Comparison of ENCODE assay signal across 31 cellular contexts in the genomic region with DNA sequence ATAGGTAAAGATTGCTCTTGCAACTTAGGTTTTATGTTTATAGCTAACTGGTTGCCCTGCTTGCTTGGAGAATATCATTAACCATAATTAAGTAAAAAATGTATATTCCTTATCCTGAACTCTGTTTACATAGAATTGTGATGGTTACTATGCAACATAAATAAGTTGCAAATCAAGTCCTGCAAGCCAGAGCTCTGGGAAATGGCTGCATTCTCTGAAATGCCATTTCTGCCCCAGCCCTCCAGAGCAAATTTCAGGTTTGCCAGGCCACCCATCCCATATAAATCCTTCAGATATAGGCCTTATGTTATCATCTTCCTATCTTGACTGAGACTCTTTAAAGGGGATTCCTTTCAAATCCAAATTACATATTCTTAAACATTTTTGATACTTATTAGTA.
"Had no signal": no experiment of that assay in that cellular context is flagged by ENCODE, and none has a peak within 500 bp of the region (broad histone marks: within the 10 kb centered on the region; RNA-seq: fewer than 3 reads in every experiment).

No MANE protein-coding gene starts in this region.

- DNase-seq: activated CD4-positive, alpha-beta memory T cell treated with anti-CD3 and anti-CD28 coated beads for 36 hours; activated CD4-positive, alpha-beta T cell treated with anti-CD3 and anti-CD28 coated beads, Interleukin-2, amount 10 ng/mL, durations not matched to agents 24 days and 14 days; activated CD8-positive, alpha-beta memory T cell treated with anti-CD3 and anti-CD28 coated beads, Interleukin-2, amount 50 U/mL, for 48 hours; activated gamma-delta T cell treated with Interleukin-2 at 50 U/mL for 16 hours; activated naive CD8-positive, alpha-beta T cell treated with anti-CD3 and anti-CD28 coated beads, Interleukin-2, amount 50 U/mL, for 24 hours; activated T-cell treated with anti-CD3 and anti-CD28 coated beads, Interleukin-2, amount 50 U/mL, for 24 hours; amygdala; endodermal cell; kidney glomerular epithelial cell; left lung; lower lobe of right lung; mesendoderm; mucosa of descending colon; nephron progenitor cell; pancreas; retina; stimulated activated CD4-positive, alpha-beta T cell treated with anti-CD3 and anti-CD28 coated beads, Interleukin-4, amount 100 ng/mL, for 4 hours; stimulated activated CD8-positive, alpha-beta memory T cell treated with anti-CD3 and anti-CD28 coated beads, Interleukin-4, amount 100 ng/mL, for 48 hours; stimulated activated naive CD8-positive, alpha-beta T cell treated with anti-CD3 and anti-CD28 coated beads, Interleukin-15, amount 100 ng/mL, for 72 hours; substantia nigra; T-helper 17 cell; T1000; upper lobe of right lung; WERI-Rb-1 had no signal

- H3K4me1 ChIP-seq: esophagus muscularis mucosa, left lung, lower lobe of right lung, pancreas, prostate gland, upper lobe of right lung had no signal

- H3K27me3 ChIP-seq: esophagus muscularis mucosa, left lung, pancreas, upper lobe of right lung had no signal

- H3K4me3 ChIP-seq: esophagus muscularis mucosa, left lung, lower lobe of right lung, mucosa of descending colon, pancreas, prostate gland, skin epidermis, upper lobe of right lung had no signal

- H3K36me3 ChIP-seq: esophagus muscularis mucosa, left lung, lower lobe of right lung, pancreas, prostate gland, upper lobe of right lung, WERI-Rb-1 had no signal

- H3K9me3 ChIP-seq: esophagus muscularis mucosa, left lung, lower lobe of right lung, mucosa of descending colon, prostate gland, upper lobe of right lung had no signal

- H3K27ac ChIP-seq: esophagus muscularis mucosa, left lung, lower lobe of right lung, pancreas, prostate gland, skin epidermis, upper lobe of right lung, WERI-Rb-1 had no signal

- ATAC-seq: activated CD4-positive, CD25-positive, alpha-beta regulatory T cell treated with anti-CD3 and anti-CD28 coated beads, Interleukin-2, amount 50 U/mL, for 24 hours; activated naive CD8-positive, alpha-beta T cell treated with anti-CD3 and anti-CD28 coated beads, Interleukin-2, amount 50 U/mL, for 24 hours; activated T-helper 17 cell treated with anti-CD3 and anti-CD28 coated beads, Interleukin-2, amount 50 U/mL, for 72 hours; left lung; lower lobe of right lung; mucosa of descending colon; pancreas; sciatic nerve; stimulated activated memory B cell treated with anti-CD40 and anti-IgM and Interleukin-4, amounts not matched to agents 10 μg/mL and 1 μg/mL and 100 μg/mL, for 72 hours; stimulated activated naive CD8-positive, alpha-beta T cell treated with anti-CD3 and anti-CD28 coated beads, Interleukin-15, amount 100 ng/mL, for 72 hours; T-helper 17 cell; upper lobe of right lung had no signal
